17 cellular contexts compared by ENCODE assay signal in genomic region chr22:48426466-48427380, GRCh38.
DNase-seq lines count a peak whose midpoint lies in the region; ATAC-seq and TF ChIP-seq lines count a peak whose summit lies in the region.
"Had no signal": no experiment of that assay in that cellular context is flagged by ENCODE, and none has a peak within 500 bp of the region (broad histone marks: within the 10 kb centered on the region; RNA-seq: fewer than 3 reads in every experiment).

No MANE protein-coding gene starts in this region.

- H3K36me3 Mint-ChIP-seq in endodermal cell (ENCODE audit: low read depth): no peaks in the 10 kb centered on the region
- H3K36me3 Mint-ChIP-seq in activated T-helper 1 cell treated with anti-CD3 and anti-CD28 coated beads, Interleukin-12 subunit alpha, Interleukin-12 subunit beta, Interleukin-2, Interleukin-4 antibody, amounts not matched to agents 30 ng/mL and 10 ng/mL and 1 ng/mL, durations not matched to agents 14 hours and 24 hours and 36 hours (ENCODE audit: low read depth): no peaks in the 10 kb centered on the region
- H3K36me3 Mint-ChIP-seq in chondrocyte (ENCODE audit: low read depth): no peaks in the 10 kb centered on the region
- H3K36me3 Mint-ChIP-seq: CD8-positive, alpha-beta memory T cell had no signal

- H3K9ac ChIP-seq in endodermal cell (ENCODE audit: extremely low read depth, low read length, poor library complexity, severe bottlenecking): no peak overlapping the region
- H3K9ac ChIP-seq: BLaER1, GM23248 had no signal

- H3K4me3 ChIP-seq in SJSA1 (no peak overlapping the region), endodermal cell (ENCODE audit: low read length) (no peak overlapping the region)
- H3K4me3 ChIP-seq: BLaER1, GM23248, HAP-1 had no signal

- H3K4me1 ChIP-seq in SJSA1 (replicated peaks): peaks cover 93% of the 10 kb centered on the region
- H3K4me1 ChIP-seq in endodermal cell (ENCODE audit: control insufficient read depth, insufficient read depth, low read length): peaks cover 6% of the 10 kb centered on the region
- H3K4me1 ChIP-seq: BLaER1, Caco-2, HAP-1 had no signal

- H3K27me3 Mint-ChIP-seq in endodermal cell (ENCODE audit: insufficient read depth) (peaks cover 29% of the 10 kb centered on the region), chondrocyte (ENCODE audit: low read depth) (no peaks in the 10 kb centered on the region)
- peaks cover 1% of the 10 kb centered on the region for H3K27me3 Mint-ChIP-seq in activated T-helper 1 cell treated with anti-CD3 and anti-CD28 coated beads, Interleukin-12 subunit alpha, Interleukin-12 subunit beta, Interleukin-2, Interleukin-4 antibody, amounts not matched to agents 30 ng/mL and 10 ng/mL and 1 ng/mL, durations not matched to agents 14 hours and 24 hours and 36 hours (ENCODE audit: insufficient read depth)

- H3K27ac Mint-ChIP-seq in endodermal cell (no peak overlapping the region), chondrocyte (ENCODE audit: unreplicated experiment) (no peak overlapping the region)
- H3K27ac Mint-ChIP-seq in activated T-helper 1 cell treated with anti-CD3 and anti-CD28 coated beads, Interleukin-12 subunit alpha, Interleukin-12 subunit beta, Interleukin-2, Interleukin-4 antibody, amounts not matched to agents 30 ng/mL and 10 ng/mL and 1 ng/mL, durations not matched to agents 14 hours and 24 hours and 36 hours: no peak overlapping the region

- H3K4me1 Mint-ChIP-seq in endodermal cell: peaks cover 12% of the 10 kb centered on the region
- no peaks in the 10 kb centered on the region for H3K4me1 Mint-ChIP-seq in activated T-helper 1 cell treated with anti-CD3 and anti-CD28 coated beads, Interleukin-12 subunit alpha, Interleukin-12 subunit beta, Interleukin-2, Interleukin-4 antibody, amounts not matched to agents 30 ng/mL and 10 ng/mL and 1 ng/mL, durations not matched to agents 14 hours and 24 hours and 36 hours (ENCODE audit: low read depth)
- H3K4me1 Mint-ChIP-seq in chondrocyte (ENCODE audit: low read depth): peaks cover 42% of the 10 kb centered on the region
- H3K4me1 Mint-ChIP-seq: CD8-positive, alpha-beta memory T cell had no signal

- H3K27ac ChIP-seq in SJSA1 (peak overlapping the region; percentile 84), endodermal cell (ENCODE audit: low read depth, low read length) (no peak overlapping the region)
- H3K27ac ChIP-seq: BLaER1, GM23248 had no signal

- H3K4me3 Mint-ChIP-seq in endodermal cell (no peak overlapping the region), chondrocyte (ENCODE audit: unreplicated experiment) (no peak overlapping the region)
- H3K4me3 Mint-ChIP-seq in activated T-helper 1 cell treated with anti-CD3 and anti-CD28 coated beads, Interleukin-12 subunit alpha, Interleukin-12 subunit beta, Interleukin-2, Interleukin-4 antibody, amounts not matched to agents 30 ng/mL and 10 ng/mL and 1 ng/mL, durations not matched to agents 14 hours and 24 hours and 36 hours: no peak overlapping the region
- H3K4me3 Mint-ChIP-seq: CD8-positive, alpha-beta memory T cell had no signal

- H3K27me3 ChIP-seq in SJSA1 (replicated peaks) (no peaks in the 10 kb centered on the region), endodermal cell (ENCODE audit: control insufficient read depth, insufficient read depth, low read length, poor library complexity, severe bottlenecking) (no peaks in the 10 kb centered on the region)
- H3K27me3 ChIP-seq: BLaER1 had no signal

- H3K9me3 ChIP-seq in SJSA1 (replicated peaks): no peaks in the 10 kb centered on the region
- H3K9me3 ChIP-seq in endodermal cell (ENCODE audit: control insufficient read depth, low read length): no peaks in the 10 kb centered on the region
- H3K9me3 ChIP-seq: BLaER1, Caco-2, HAP-1 had no signal

- TF ChIP-seq CTCF in endodermal cell (conservative IDR thresholded peaks at IDR 0.05) (no peak), chondrocyte (IDR thresholded peaks at IDR 0.05) (no peak)

- 88 to 94% methylated on average over 15 to 18 of the region's 18 CpGs for WGBS in endodermal cell (ENCODE audit: insufficient coverage in 1 of 2, insufficient read length in 1 of 2), 2 experiments

- no peak for ATAC-seq in GM19023 (IDR thresholded peaks at IDR 0.05; ENCODE audit: unreplicated experiment)

- H3K9me3 Mint-ChIP-seq in endodermal cell (no peaks in the 10 kb centered on the region), chondrocyte (ENCODE audit: low read depth) (no peaks in the 10 kb centered on the region)
- no peaks in the 10 kb centered on the region for H3K9me3 Mint-ChIP-seq in activated T-helper 1 cell treated with anti-CD3 and anti-CD28 coated beads, Interleukin-12 subunit alpha, Interleukin-12 subunit beta, Interleukin-2, Interleukin-4 antibody, amounts not matched to agents 30 ng/mL and 10 ng/mL and 1 ng/mL, durations not matched to agents 14 hours and 24 hours and 36 hours
- H3K9me3 Mint-ChIP-seq: CD8-positive, alpha-beta memory T cell had no signal

- intact Hi-C loops in posterior vena cava (cut with DNase I): no loop called here
- intact Hi-C loops in activated T-helper 1 cell treated with anti-CD3 and anti-CD28 coated beads, Interleukin-12 subunit alpha, Interleukin-12 subunit beta, Interleukin-2, Interleukin-4 antibody, amounts not matched to agents 30 ng/mL and 10 ng/mL and 1 ng/mL, durations not matched to agents 14 hours and 24 hours and 36 hours (cut with micrococcal nuclease): no loop called here

- H3K36me3 ChIP-seq in SJSA1 (no peaks in the 10 kb centered on the region), endodermal cell (ENCODE audit: control insufficient read depth, insufficient read depth, low read length) (no peaks in the 10 kb centered on the region)
- H3K36me3 ChIP-seq: BLaER1, HAP-1 had no signal

- peak; percentile 52 for DNase-seq in activated effector memory CD4-positive, alpha-beta T cell treated with anti-CD3 and anti-CD28 coated beads, Interleukin-2, amount 50 U/mL, for 16 hours
- no peak for DNase-seq in activated effector memory CD4-positive, alpha-beta T cell treated with Interleukin-2 at 50 U/mL for 16 hours
- DNase-seq in SJSA1 (ENCODE audit: low read depth in 1 of 2, low spot score in 2 of 2): peak; percentile 49 to 67
- peak; percentile 53 for DNase-seq in endodermal cell
- DNase-seq in posterior vena cava (ENCODE audit: low spot score): peak; percentile 78
- DNase-seq in activated T-helper 1 cell treated with anti-CD3 and anti-CD28 coated beads, Interleukin-12 subunit alpha, Interleukin-12 subunit beta, Interleukin-2, Interleukin-4 antibody, amounts not matched to agents 30 ng/mL and 10 ng/mL and 1 ng/mL, durations not matched to agents 14 hours and 24 hours and 36 hours (ENCODE audit: low spot score): no peak
- DNase-seq in chondrocyte (ENCODE audit: low spot score): no peak
- DNase-seq: 8988T; AML-193; Caco-2; CD8-positive, alpha-beta memory T cell; DND-41; GDM1; GM23248 had no signal

Comparison
In these comparisons a context has a peak if more than half of its experiments do, and no peak if none do; other contexts are left out.
1. DNase-seq: peak in activated effector memory CD4-positive, alpha-beta T cell treated with anti-CD3 and anti-CD28 coated beads, Interleukin-2, amount 50 U/mL, for 16 hours (single experiment), SJSA1 (2 of 2), endodermal cell (single experiment) and posterior vena cava (single experiment); none in activated effector memory CD4-positive, alpha-beta T cell treated with Interleukin-2 at 50 U/mL for 16 hours (single experiment), activated T-helper 1 cell treated with anti-CD3 and anti-CD28 coated beads, Interleukin-12 subunit alpha, Interleukin-12 subunit beta, Interleukin-2, Interleukin-4 antibody, amounts not matched to agents 30 ng/mL and 10 ng/mL and 1 ng/mL, durations not matched to agents 14 hours and 24 hours and 36 hours (single experiment) and chondrocyte (single experiment).